ENCODE assay signal across 16 cellular contexts in genomic region chr1:204469304-204469703, GRCh38. TPM values are rescaled to one million over a fixed set of nuclear protein-coding genes. Genes with fewer than 3 reads are reported as not detected.
DNase-seq lines count a peak whose midpoint lies in the region; ATAC-seq, FAIRE-seq and TF ChIP-seq lines count a peak whose summit lies in the region.
"Had no signal": no experiment of that assay in that cellular context is flagged by ENCODE, and none has a peak within 500 bp of the region (broad histone marks: within the 10 kb centered on the region; RNA-seq: fewer than 3 reads in every experiment).

No MANE protein-coding gene starts in this region.

- no peaks in the 10 kb centered on the region for H3K9me3 ChIP-seq in BLaER1
- H3K9me3 ChIP-seq in OCI-LY7 (ENCODE audit: low read length) = no peaks in the 10 kb centered on the region
- no peaks in the 10 kb centered on the region for H3K9me3 ChIP-seq in kidney (ENCODE audit: control insufficient read depth in 1 of 2, low read length in 2 of 2)

- no peak overlapping the region for H3K4me3 Mint-ChIP-seq in stimulated activated naive B cell treated with anti-CD40 and anti-IgM and Interleukin-4, amounts not matched to agents 10 μg/mL and 1 μg/mL and 100 μg/mL, for 72 hours
- H3K4me3 Mint-ChIP-seq: CD14-positive monocyte, GM23338 had no signal

- H3K9me3 Mint-ChIP-seq in stimulated activated naive B cell treated with anti-CD40 and anti-IgM and Interleukin-4, amounts not matched to agents 10 μg/mL and 1 μg/mL and 100 μg/mL, for 72 hours = no peaks in the 10 kb centered on the region
- H3K9me3 Mint-ChIP-seq: CD14-positive monocyte, GM23338 had no signal

- CTCF ChIA-PET in OCI-LY7 (lab: Charles Lee; ENCODE audit: unreplicated experiment) = interaction anchor here (1.8 kb wide), 1 partner anchor 12 kb away, joined by 5 read pairs; no protein-coding TSS in a partner anchor

- FAIRE-seq in kidney (lab: Jason Lieb, UNC) = no peak
- FAIRE-seq: GM12892 had no signal

- no peak overlapping the region for H2AFZ ChIP-seq in OCI-LY7 (ENCODE audit: low read length)
- H2AFZ ChIP-seq: GM23338 had no signal

- H3K4me3 ChIP-seq in BLaER1 (no peak overlapping the region), OCI-LY7 (ENCODE audit: low read depth, low read length, poor library complexity, severe bottlenecking) (no peak overlapping the region), kidney (ENCODE audit: low read length in 2 of 2) (no peak overlapping the region)
- H3K4me3 ChIP-seq: GM23338 had no signal

- intact Hi-C loops in OCI-LY7 (cut with micrococcal nuclease; ENCODE audit: unreplicated experiment) (no loop called here), kidney (cut with DNase I) (no loop called here)

- POLR2A ChIA-PET in OCI-LY7 (lab: Charles Lee) = no interaction called here

- H3K27ac Mint-ChIP-seq in stimulated activated naive B cell treated with anti-CD40 and anti-IgM and Interleukin-4, amounts not matched to agents 10 μg/mL and 1 μg/mL and 100 μg/mL, for 72 hours = peak overlapping the region; percentile 52
- H3K27ac Mint-ChIP-seq: GM23338 had no signal

- H3K27me3 Mint-ChIP-seq in stimulated activated naive B cell treated with anti-CD40 and anti-IgM and Interleukin-4, amounts not matched to agents 10 μg/mL and 1 μg/mL and 100 μg/mL, for 72 hours = no peaks in the 10 kb centered on the region

- H3K27me3 ChIP-seq in BLaER1 = no peaks in the 10 kb centered on the region

- DNase-seq in OCI-LY7 (ENCODE audit: low spot score) (no peak), caudate nucleus (lab: John Stamatoyannopoulos, UW) (no peak), NOMO-1 treated with dmso at 0.1 percent for 144 hours (lab: John Stamatoyannopoulos, UW; ENCODE audit: unreplicated experiment) (no peak), GOT3 (lab: John Stamatoyannopoulos, UW) (no peak), kidney (no peak)
- DNase-seq in stimulated activated naive B cell treated with anti-CD40 and anti-IgM and Interleukin-4, amounts not matched to agents 10 μg/mL and 1 μg/mL and 100 μg/mL, for 72 hours = no peak
- DNase-seq: DMS 273 treated with DMSO at 0.1 percent for 48 hours, GF-D8, MV-4-11, NCI-H1417 treated with DMSO at 0.1 percent for 48 hours, NCI-H2029, NCI-H748 treated with DMSO at 0.1 percent for 48 hours had no signal

- ATAC-seq in stimulated activated naive B cell treated with anti-CD40 and anti-IgM and Interleukin-4, amounts not matched to agents 10 μg/mL and 1 μg/mL and 100 μg/mL, for 72 hours (replicated peaks) = no peak
- ATAC-seq: GM23338 had no signal

- TSS peak; percentile 53 for BruUV-seq in OCI-LY7 (replicated peaks; lab: Mats Ljungman, UMichigan)

- no peaks in the 10 kb centered on the region for H3K9me2 ChIP-seq in OCI-LY7 (ENCODE audit: insufficient read depth, low read length)

- H3K4me1 Mint-ChIP-seq in stimulated activated naive B cell treated with anti-CD40 and anti-IgM and Interleukin-4, amounts not matched to agents 10 μg/mL and 1 μg/mL and 100 μg/mL, for 72 hours = peaks cover 56 to 75% of the 10 kb centered on the region in 2 donors

- H3K4me1 ChIP-seq in BLaER1 = peaks cover 79% of the 10 kb centered on the region
- H3K4me1 ChIP-seq in OCI-LY7 (ENCODE audit: insufficient read depth, low read length, poor library complexity, severe bottlenecking) = peaks cover 27% of the 10 kb centered on the region
- H3K4me1 ChIP-seq in kidney (ENCODE audit: control insufficient read depth in 1 of 2, insufficient read depth in 1 of 2, low read depth in 1 of 2, low read length in 2 of 2) = peaks cover 0 to 16% of the 10 kb centered on the region in 2 donors

- H3K36me3 Mint-ChIP-seq in stimulated activated naive B cell treated with anti-CD40 and anti-IgM and Interleukin-4, amounts not matched to agents 10 μg/mL and 1 μg/mL and 100 μg/mL, for 72 hours = peaks cover 33 to 59% of the 10 kb centered on the region in 2 donors

- peaks cover 24% of the 10 kb centered on the region for H3K36me3 ChIP-seq in BLaER1
- H3K36me3 ChIP-seq in OCI-LY7 (ENCODE audit: insufficient read depth, low read length) = no peaks in the 10 kb centered on the region
- H3K36me3 ChIP-seq in kidney (ENCODE audit: control insufficient read depth in 1 of 2, insufficient read depth in 2 of 2, low read length in 2 of 2) = peaks cover 0 to 8% of the 10 kb centered on the region in 2 donors

- H3K9ac ChIP-seq in BLaER1 (no peak overlapping the region), kidney (ENCODE audit: low read length in 2 of 2) (no peak overlapping the region)

- peak overlapping the region; percentile 44 for H3K27ac ChIP-seq in BLaER1
- no peak overlapping the region for H3K27ac ChIP-seq in OCI-LY7 (ENCODE audit: low read depth, low read length, poor library complexity, severe bottlenecking)
- peak overlapping the region; percentile 98 for H3K27ac ChIP-seq in caudate nucleus (ENCODE audit: low read depth, low read length)
- no peak overlapping the region for H3K27ac ChIP-seq in kidney (ENCODE audit: low read depth in 2 of 2, low read length in 2 of 2)

- no peak for TF ChIP-seq CTCF in OCI-LY7 (conservative IDR thresholded peaks at IDR 0.05; ENCODE audit: low read length)
- no peak for TF ChIP-seq CTCF in kidney (IDR thresholded peaks at IDR 0.05; ENCODE audit: borderline replicate concordance, extremely low read depth, insufficient read depth)

- peak overlapping the region; percentile 97 for H3K4me2 ChIP-seq in BLaER1
- H3K4me2 ChIP-seq in OCI-LY7 (ENCODE audit: low read length) = no peak overlapping the region
- H3K4me2 ChIP-seq: GM23338 had no signal

- H4K20me1 ChIP-seq in BLaER1 = peaks cover 60% of the 10 kb centered on the region
- H4K20me1 ChIP-seq in OCI-LY7 (ENCODE audit: insufficient read depth, low read length) = no peaks in the 10 kb centered on the region

- H3K79me2 ChIP-seq in OCI-LY7 (ENCODE audit: insufficient read depth, low read depth, low read length) = no peaks in the 10 kb centered on the region

RNA-seq across cellular contexts. Expression of gene PIK3C2B, which starts 25.3 kb away (rescaled TPM):
- total RNA-seq in OCI-LY7 (2014; rRNA removed; shearing (Covaris generic)) = 11.9 and 12.5 TPM in 2 replicates
- total RNA-seq in OCI-LY7 (2022) (36.3 and 43.9 TPM in 2 replicates), kidney (36.4 TPM)
- 2.5 TPM for polyA plus RNA-seq in kidney (ENCODE audit: insufficient read depth, low read depth, low replicate concordance)

RNA-seq across cellular contexts. Expression of gene MDM4, which starts 46.9 kb away (rescaled TPM):
- 102 and 120 TPM in 2 replicates for total RNA-seq in OCI-LY7 (2014; rRNA removed; shearing (Covaris generic))
- total RNA-seq in OCI-LY7 (2022) (282 and 343 TPM in 2 replicates), kidney (87.9 TPM)
- polyA plus RNA-seq in kidney (ENCODE audit: insufficient read depth, low read depth, low replicate concordance) = 6.3 TPM

RNA-seq across cellular contexts. Expression of gene PPP1R15B, which starts 57.7 kb away (rescaled TPM):
- 63.5 and 72.6 TPM in 2 replicates for total RNA-seq in OCI-LY7 (2014; rRNA removed; shearing (Covaris generic))
- 79.2 and 91.3 TPM in 2 replicates for total RNA-seq in OCI-LY7 (2022)
- total RNA-seq in kidney = 41.6 TPM
- polyA plus RNA-seq in kidney (ENCODE audit: insufficient read depth, low read depth, low replicate concordance) = 12.3 TPM

Comparison
In these comparisons a context has a peak if more than half of its experiments do, and no peak if none do; other contexts are left out.
1. H3K27ac ChIP-seq: peak in BLaER1 (single experiment) and caudate nucleus (single experiment); none in OCI-LY7 (single experiment) and kidney (0 of 2).